Comparison of ENCODE assay signal across 8 cellular contexts in the genomic region with DNA sequence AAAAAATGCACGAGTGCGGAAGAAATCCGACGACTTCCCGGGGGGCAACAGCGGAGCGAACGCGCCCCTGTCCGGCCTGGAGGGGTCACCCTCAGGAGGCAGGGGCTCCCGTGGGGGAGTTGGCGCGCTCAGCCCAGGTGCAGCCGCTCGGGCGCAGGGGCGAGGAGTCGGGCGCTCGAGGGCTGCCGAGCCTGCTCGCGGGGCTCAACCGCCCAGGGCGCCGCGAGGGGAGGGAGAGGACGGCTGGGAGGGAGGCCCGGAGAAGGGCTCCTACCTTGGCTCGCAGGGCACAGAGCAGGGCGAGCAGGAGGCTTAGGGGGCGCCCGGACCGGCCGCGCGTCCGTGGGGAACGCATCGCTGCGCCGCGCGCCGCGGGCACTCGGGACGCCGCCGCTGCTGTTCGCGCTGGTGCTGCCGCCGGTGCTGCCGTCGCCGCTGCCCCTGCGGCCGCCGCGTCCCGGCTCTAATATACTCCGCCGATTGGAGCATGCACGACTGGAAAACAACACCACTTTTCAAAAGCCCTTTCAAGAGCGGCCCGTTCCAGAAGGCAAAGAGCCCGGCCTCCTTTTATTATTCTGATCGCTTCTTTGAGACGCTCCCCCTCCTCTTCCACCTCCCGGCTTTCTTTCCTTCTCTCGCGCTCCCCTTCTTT. TPM values are rescaled to one million over a fixed set of nuclear protein-coding genes. Genes with fewer than 3 reads are reported as not detected.
A peak's percentile ranks its signal among the peaks of the same experiment; 100 is the strongest.
DNase-seq lines count a peak whose midpoint lies in the region; ATAC-seq, FAIRE-seq and TF ChIP-seq lines count a peak whose summit lies in the region.

No MANE protein-coding gene starts in this region.

- peaks cover 26% of the 10 kb centered on the region for H3K4me1 Mint-ChIP-seq in activated CD4-positive, alpha-beta memory T cell treated with anti-CD3 and anti-CD28 coated beads for 36 hours (ENCODE audit: low read depth)
- H3K4me1 Mint-ChIP-seq in nephron: peaks cover 40% of the 10 kb centered on the region

- TF ChIP-seq CTCF in fibroblast of mammary gland (conservative IDR thresholded peaks at IDR 0.05; ENCODE audit: control insufficient read depth, insufficient read depth, low read depth, low read length): no peak
- no peak for TF ChIP-seq CTCF in nephron (IDR thresholded peaks at IDR 0.05; ENCODE audit: unreplicated experiment in 3 of 3)
- TF ChIP-seq CTCF in D721Med (IDR thresholded peaks at IDR 0.05; ENCODE audit: insufficient read depth, missing control alignments): no peak

- CTCF ChIA-PET in activated CD4-positive, alpha-beta memory T cell treated with anti-CD3 and anti-CD28 coated beads for 36 hours (lab: Charles Lee): no interaction called here

- H3K27me3 Mint-ChIP-seq in activated CD4-positive, alpha-beta memory T cell treated with anti-CD3 and anti-CD28 coated beads for 36 hours: peaks cover 71% of the 10 kb centered on the region
- peaks cover 9% of the 10 kb centered on the region for H3K27me3 Mint-ChIP-seq in nephron (ENCODE audit: low read depth)

- no peak overlapping the region for H3K27ac Mint-ChIP-seq in activated CD4-positive, alpha-beta memory T cell treated with anti-CD3 and anti-CD28 coated beads for 36 hours
- H3K27ac Mint-ChIP-seq in nephron: peak overlapping the region; percentile 96 to 99 (median 98)

- peak overlapping the region; percentile 60 for H3K4me3 ChIP-seq in fibroblast of mammary gland (ENCODE audit: control insufficient read depth, low read depth, low read length)

- no peak for FAIRE-seq in D721Med (lab: Jason Lieb, UNC)

- DNase-seq in ELR (ENCODE audit: low read depth) (peak; percentile 46), LoVo (ENCODE audit: low spot score) (peak; percentile 14), fibroblast of mammary gland (ENCODE audit: low read depth) (no peak), KG1 (lab: John Stamatoyannopoulos, UW) (no peak), D721Med (ENCODE audit: insufficient read length, low spot score) (no peak)
- peak; percentile 18 for DNase-seq in activated CD4-positive, alpha-beta memory T cell treated with anti-CD3 and anti-CD28 coated beads for 36 hours

- H3K9me3 Mint-ChIP-seq in activated CD4-positive, alpha-beta memory T cell treated with anti-CD3 and anti-CD28 coated beads for 36 hours: no peaks in the 10 kb centered on the region
- H3K9me3 Mint-ChIP-seq in nephron: no peaks in the 10 kb centered on the region

- intact Hi-C loops in activated CD4-positive, alpha-beta memory T cell treated with anti-CD3 and anti-CD28 coated beads for 36 hours (cut with micrococcal nuclease): loop anchor here (2.0 to 5.0 kb wide), 4 partner anchors 115 to 321 kb away; a partner anchor contains a TSS

- H3K4me3 Mint-ChIP-seq in activated CD4-positive, alpha-beta memory T cell treated with anti-CD3 and anti-CD28 coated beads for 36 hours: peak overlapping the region; percentile 79
- H3K4me3 Mint-ChIP-seq in nephron: peak overlapping the region; percentile 99 to 100 (median 100)

- no peak for ATAC-seq in HG03432 (IDR thresholded peaks at IDR 0.05; ENCODE audit: unreplicated experiment)

- POLR2A ChIA-PET in activated CD4-positive, alpha-beta memory T cell treated with anti-CD3 and anti-CD28 coated beads for 36 hours (lab: Charles Lee): no interaction called here

- no peaks in the 10 kb centered on the region for H3K36me3 Mint-ChIP-seq in activated CD4-positive, alpha-beta memory T cell treated with anti-CD3 and anti-CD28 coated beads for 36 hours
- H3K36me3 Mint-ChIP-seq in nephron (ENCODE audit: low read depth): peaks cover 36% of the 10 kb centered on the region

RNA-seq across cellular contexts. Expression of a gene that starts 0.5 kb away (rescaled TPM):
- under 1 TPM; 0.15 to 0.40 TPM for total RNA-seq in activated CD4-positive, alpha-beta memory T cell treated with anti-CD3 and anti-CD28 coated beads for 36 hours

Comparison
In these comparisons a context has a peak if more than half of its experiments do, and no peak if none do; other contexts are left out.
1. DNase-seq: peak in ELR (single experiment), LoVo (single experiment) and activated CD4-positive, alpha-beta memory T cell treated with anti-CD3 and anti-CD28 coated beads for 36 hours (single experiment); none in fibroblast of mammary gland (single experiment), KG1 (single experiment) and D721Med (single experiment).